ENCODE assay signal across 23 cellular contexts in the genomic region with DNA sequence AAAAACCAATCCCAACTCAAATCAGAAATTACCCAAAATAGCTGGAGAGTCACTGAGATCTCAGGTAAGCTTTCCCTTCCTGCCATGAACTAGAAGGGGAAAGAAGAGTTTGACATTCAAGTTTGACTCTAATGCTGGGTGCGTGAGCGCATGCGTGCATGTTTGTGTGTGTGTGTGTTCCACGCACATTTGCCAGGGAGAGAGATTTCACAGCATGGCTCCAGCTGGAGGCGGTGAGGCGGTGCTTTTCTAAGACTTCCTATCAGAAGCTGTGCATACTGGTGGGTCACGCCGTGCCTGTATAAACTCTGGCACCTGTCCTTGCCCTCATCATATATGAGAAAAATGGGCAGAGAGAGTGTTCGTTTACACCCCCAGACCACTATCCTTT. TPM values are rescaled to one million over a fixed set of nuclear protein-coding genes. Genes with fewer than 3 reads are reported as not detected.
DNase-seq lines count a peak whose midpoint lies in the region; ATAC-seq, FAIRE-seq and TF ChIP-seq lines count a peak whose summit lies in the region.
"Had no signal": no experiment of that assay in that cellular context is flagged by ENCODE, and none has a peak within 500 bp of the region (broad histone marks: within the 10 kb centered on the region; RNA-seq: fewer than 3 reads in every experiment).

No MANE protein-coding gene starts in this region.

- no peak for ATAC-seq in natural killer cell
- ATAC-seq: activated CD4-positive, CD25-positive, alpha-beta regulatory T cell treated with anti-CD3 and anti-CD28 coated beads, Interleukin-2, amount 50 U/mL, for 24 hours; esophagus mucosa; lower lobe of right lung had no signal

- FAIRE-seq in D721Med (lab: Jason Lieb, UNC), result no peak
- FAIRE-seq: A204.1, G401.6 had no signal

- H3K4me1 Mint-ChIP-seq in natural killer cell, result peaks cover 35% of the 10 kb centered on the region in 2 donors
- peaks cover 30% of the 10 kb centered on the region for H3K4me1 Mint-ChIP-seq in activated CD4-positive, alpha-beta T cell treated with anti-CD3 and anti-CD28 coated beads, Interleukin-2, amount 10 ng/mL, durations not matched to agents 7 days and 5 days

- H3K9me3 ChIP-seq in KOPT-K1 (ENCODE audit: insufficient read depth, low read length, poor library complexity, severe bottlenecking), result no peaks in the 10 kb centered on the region
- H3K9me3 ChIP-seq: HAP-1, lower lobe of right lung, tibial nerve had no signal

- TF ChIP-seq CTCF in natural killer cell (IDR thresholded peaks at IDR 0.05) (no peak), D721Med (IDR thresholded peaks at IDR 0.05; ENCODE audit: insufficient read depth, missing control alignments) (no peak)

- POLR2A ChIA-PET in activated CD4-positive, alpha-beta T cell treated with anti-CD3 and anti-CD28 coated beads, Interleukin-2, amount 10 ng/mL, durations not matched to agents 7 days and 5 days (lab: Charles Lee), result no interaction called here

- H3K27ac Mint-ChIP-seq in natural killer cell, result peak overlapping the region; percentile 52 to 75
- no peak overlapping the region for H3K27ac Mint-ChIP-seq in activated CD4-positive, alpha-beta T cell treated with anti-CD3 and anti-CD28 coated beads, Interleukin-2, amount 10 ng/mL, durations not matched to agents 7 days and 5 days
- H3K27ac Mint-ChIP-seq: activated T-cell treated with anti-CD3 and anti-CD28 coated beads, Interleukin-2, amount 50 U/mL, for 24 hours had no signal

- peak overlapping the region; percentile 72 for H3K4me3 Mint-ChIP-seq in natural killer cell
- H3K4me3 Mint-ChIP-seq in activated CD4-positive, alpha-beta T cell treated with anti-CD3 and anti-CD28 coated beads, Interleukin-2, amount 10 ng/mL, durations not matched to agents 7 days and 5 days, result no peak overlapping the region

- H3K27me3 Mint-ChIP-seq in natural killer cell (ENCODE audit: low read depth in 2 of 2), result no peaks in the 10 kb centered on the region
- H3K27me3 Mint-ChIP-seq in activated CD4-positive, alpha-beta T cell treated with anti-CD3 and anti-CD28 coated beads, Interleukin-2, amount 10 ng/mL, durations not matched to agents 7 days and 5 days, result no peaks in the 10 kb centered on the region
- H3K27me3 Mint-ChIP-seq: activated T-cell treated with anti-CD3 and anti-CD28 coated beads, Interleukin-2, amount 50 U/mL, for 24 hours had no signal

- H3K36me3 ChIP-seq in KOPT-K1 (ENCODE audit: insufficient read depth, low read length), result no peaks in the 10 kb centered on the region
- H3K36me3 ChIP-seq: HAP-1, lower lobe of right lung had no signal

- CTCF ChIA-PET in activated CD4-positive, alpha-beta T cell treated with anti-CD3 and anti-CD28 coated beads, Interleukin-2, amount 10 ng/mL, durations not matched to agents 7 days and 5 days (lab: Charles Lee), result interaction anchor here (1.1 to 2.3 kb wide), 2 partner anchors 11 to 18 kb away, joined by 4 to 7 read pairs; no protein-coding TSS in a partner anchor

- intact Hi-C loops in natural killer cell (cut with micrococcal nuclease), result no loop called here

- H3K9me3 Mint-ChIP-seq in natural killer cell, result no peaks in the 10 kb centered on the region
- no peaks in the 10 kb centered on the region for H3K9me3 Mint-ChIP-seq in activated CD4-positive, alpha-beta T cell treated with anti-CD3 and anti-CD28 coated beads, Interleukin-2, amount 10 ng/mL, durations not matched to agents 7 days and 5 days
- H3K9me3 Mint-ChIP-seq: activated T-cell treated with anti-CD3 and anti-CD28 coated beads, Interleukin-2, amount 50 U/mL, for 24 hours had no signal

- H3K27ac ChIP-seq in KOPT-K1 (ENCODE audit: low read depth, low read length, poor library complexity, severe bottlenecking), result peak overlapping the region; percentile 77
- H3K27ac ChIP-seq in angular gyrus (ENCODE audit: low read depth, low read length), result peak overlapping the region; percentile 91
- H3K27ac ChIP-seq: lower lobe of right lung had no signal

- H3K36me3 Mint-ChIP-seq in natural killer cell, result no peaks in the 10 kb centered on the region
- H3K36me3 Mint-ChIP-seq in activated CD4-positive, alpha-beta T cell treated with anti-CD3 and anti-CD28 coated beads, Interleukin-2, amount 10 ng/mL, durations not matched to agents 7 days and 5 days (ENCODE audit: low read depth), result no peaks in the 10 kb centered on the region

- DNase-seq in Ammon's horn (ENCODE audit: low spot score) (peak; percentile 68), natural killer cell (no peak), RPMI8226 (no peak), D721Med (ENCODE audit: insufficient read length, low spot score) (no peak)
- DNase-seq in activated CD4-positive, alpha-beta T cell treated with anti-CD3 and anti-CD28 coated beads, Interleukin-2, amount 10 ng/mL, durations not matched to agents 7 days and 5 days, result no peak
- no peak for DNase-seq in stimulated activated CD4-positive, alpha-beta T cell treated with anti-CD3 and anti-CD28 coated beads, Interleukin-12 subunit alpha, Interleukin-12 subunit beta, amount 100 ng/mL, for 4 hours
- DNase-seq: activated naive CD4-positive, alpha-beta T cell; activated T-cell treated with anti-CD3 and anti-CD28 coated beads, Interleukin-2, amount 50 U/mL, for 24 hours; aorta; effector CD8-positive, alpha-beta T cell; foreskin melanocyte; lower lobe of right lung; NCI-H526; stimulated activated CD4-positive, alpha-beta T cell treated with anti-CD3 and anti-CD28 coated beads, Interleukin-2, amount 100 ng/mL, for 48 hours; stimulated activated naive CD4-positive, alpha-beta T cell treated with Interleukin-2 at 50 U/mL for 16 hours had no signal

RNA-seq across cellular contexts. Expression of a gene that starts 51.6 kb away (rescaled TPM):
- under 1 TPM; 0.26 to 0.54 (median 0.50) TPM for total RNA-seq in natural killer cell
- under 1 TPM; 0.12 TPM for total RNA-seq in activated CD4-positive, alpha-beta T cell treated with anti-CD3 and anti-CD28 coated beads, Interleukin-2, amount 10 ng/mL, durations not matched to agents 7 days and 5 days
- total RNA-seq: esophagus mucosa, lower lobe of right lung had no signal
